24 cellular contexts compared by ENCODE assay signal in the genomic region with DNA sequence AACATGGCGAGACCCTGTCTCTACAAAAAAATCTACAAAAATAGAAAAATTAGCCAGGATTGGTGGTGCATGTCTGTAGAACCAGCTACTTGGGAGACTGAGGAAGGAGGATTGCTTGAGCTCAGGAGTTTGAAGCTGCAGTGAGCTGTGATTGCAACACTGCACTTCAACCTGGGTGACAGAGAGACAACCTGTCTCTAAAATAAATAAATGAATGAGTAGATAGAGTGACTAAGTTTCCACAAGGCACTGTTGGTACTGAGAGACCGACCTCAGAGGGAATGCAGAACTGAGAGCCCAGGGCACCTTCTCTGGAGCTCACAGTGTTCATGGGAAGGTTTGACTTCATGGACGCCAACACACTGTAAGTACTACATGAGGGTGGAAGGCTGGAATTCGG. TPM values are rescaled to one million over a fixed set of nuclear protein-coding genes. Genes with fewer than 3 reads are reported as not detected.
"Had no signal": no experiment of that assay in that cellular context is flagged by ENCODE, and none has a peak within 500 bp of the region (broad histone marks: within the 10 kb centered on the region; RNA-seq: fewer than 3 reads in every experiment).

No MANE protein-coding gene starts in this region.

- H3K36me3 ChIP-seq: esophagus squamous epithelium, ovary, thoracic aorta, upper lobe of left lung had no signal

- ATAC-seq: naive thymus-derived CD4-positive, alpha-beta T cell; psoas muscle; right cardiac atrium; stimulated activated naive B cell treated with anti-CD40 and anti-IgM and Interleukin-4, amounts not matched to agents 10 μg/mL and 1 μg/mL and 100 μg/mL, for 72 hours had no signal

- H3K27ac ChIP-seq: colonic mucosa, esophagus squamous epithelium, ovary, psoas muscle, skin epidermis, thoracic aorta, tibial nerve, upper lobe of left lung had no signal

- H3K27me3 ChIP-seq: colonic mucosa, esophagus squamous epithelium, ovary, tibial nerve, upper lobe of left lung had no signal

- DNase-seq: colonic mucosa; effector CD8-positive, alpha-beta T cell; erythroblast; esophagus squamous epithelium; foreskin melanocyte; glutamatergic neuron; mesenchymal stem cell; naive thymus-derived CD4-positive, alpha-beta T cell; occipital lobe; ovary; psoas muscle; right cardiac atrium; stimulated activated CD4-positive, alpha-beta T cell treated with anti-CD3 and anti-CD28 coated beads, Interleukin-15, amount 100 ng/mL, for 24 hours; stimulated activated CD4-positive, alpha-beta T cell treated with anti-CD3 and anti-CD28 coated beads, Interleukin-2, amount 100 ng/mL, for 48 hours; stimulated activated naive B cell treated with anti-CD40 and anti-IgM and Interleukin-4, amounts not matched to agents 10 μg/mL and 1 μg/mL and 100 μg/mL, for 72 hours; upper lobe of left lung had no signal

- H3K9me3 ChIP-seq: colonic mucosa, esophagus squamous epithelium, ovary, psoas muscle, thoracic aorta, tibial nerve, upper lobe of left lung had no signal

- H3K4me3 ChIP-seq: colonic mucosa, esophagus squamous epithelium, ovary, psoas muscle, skin epidermis, thoracic aorta, tibial nerve, upper lobe of left lung had no signal

- H3K4me1 ChIP-seq: colonic mucosa, esophagus squamous epithelium, psoas muscle, tibial nerve, upper lobe of left lung had no signal

RNA-seq across cellular contexts. Expression of gene ARSH, which starts 50.5 kb away (rescaled TPM):
- total RNA-seq: colonic mucosa; endothelial cell of umbilical vein; lung microvascular endothelial cell; naive thymus-derived CD4-positive, alpha-beta T cell; occipital lobe; ovary; psoas muscle; renal cortical epithelial cell; right cardiac atrium; thoracic aorta; tibial nerve; upper lobe of left lung had no signal
- polyA plus RNA-seq: endothelial cell of umbilical vein; keratinocyte; naive thymus-derived CD4-positive, alpha-beta T cell; neural cell; ovary; psoas muscle; right cardiac atrium had no signal
